In genomic region chr15:45101749-45102148, GRCh38 we compare ENCODE assay signal across 1 cellular context.
TF ChIP-seq lines count a peak whose summit lies in the region.

No MANE protein-coding gene starts in this region.

TF ChIP-seq in H1, 55 proteins besides CTCF, POLR2A, EP300 and RAD21:
- TF ChIP-seq NANOG (IDR thresholded peaks at IDR 0.05; ENCODE audit: insufficient read depth, low read depth, low read length, poor library complexity, severe bottlenecking) (no peak), JUND (IDR thresholded peaks at IDR 0.05; ENCODE audit: low read length) (no peak), CHD1 (IDR thresholded peaks at IDR 0.05; ENCODE audit: low read depth, low read length) (no peak), SP1 (IDR thresholded peaks at IDR 0.05; ENCODE audit: low read depth, low read length) (no peak), SAP30 (IDR thresholded peaks at IDR 0.05; ENCODE audit: insufficient read depth, insufficient replicate concordance, low read length) (no peak), E2F6 (IDR thresholded peaks at IDR 0.05) (no peak)
